1 cellular context compared by ENCODE assay signal in genomic region chr5:110965773-110966581, GRCh38.
TF ChIP-seq lines count a peak whose summit lies in the region.

No MANE protein-coding gene starts in this region.

TF ChIP-seq in liver, 16 proteins besides CTCF, POLR2A, EP300 and RAD21:
- TF ChIP-seq REST (IDR thresholded peaks at IDR 0.05) (no peak), ATF3 (IDR thresholded peaks at IDR 0.05) (no peak), EGR1 (IDR thresholded peaks at IDR 0.05; ENCODE audit: low read depth in 2 of 2) (no peak), GABPA (IDR thresholded peaks at IDR 0.05 in 1 of 2, conservative IDR thresholded peaks at IDR 0.05 in 1 of 2) (no peak), YY1 (IDR thresholded peaks at IDR 0.05) (no peak), JUND (IDR thresholded peaks at IDR 0.05) (no peak), TAF1 (conservative IDR thresholded peaks at IDR 0.05) (no peak)
